10 cellular contexts compared by ENCODE assay signal in genomic region chr3:116037954-116038911, GRCh38.
DNase-seq lines count a peak whose midpoint lies in the region; ATAC-seq and TF ChIP-seq lines count a peak whose summit lies in the region.
"Had no signal": no experiment of that assay in that cellular context is flagged by ENCODE, and none has a peak within 500 bp of the region (broad histone marks: within the 10 kb centered on the region; RNA-seq: fewer than 3 reads in every experiment).

No MANE protein-coding gene starts in this region.

- H2AFZ ChIP-seq in MM.1S (ENCODE audit: low read length), result no peak overlapping the region
- no peak overlapping the region for H2AFZ ChIP-seq in PC-9

- H3F3A ChIP-seq in MM.1S (ENCODE audit: insufficient read depth, low read length) (no peaks in the 10 kb centered on the region), PC-9 (ENCODE audit: insufficient read depth, low read depth) (no peaks in the 10 kb centered on the region)

- H3K79me2 ChIP-seq in MM.1S (ENCODE audit: low read length) (no peaks in the 10 kb centered on the region), PC-9 (ENCODE audit: low read depth) (no peaks in the 10 kb centered on the region)

- H3K4me2 ChIP-seq in MM.1S (ENCODE audit: low read depth, low read length) (0 out of 2 replicates have a peak overlapping the region, but pooled peaks have one; percentile 20), PC-9 (no peak overlapping the region)

- H3K9me2 ChIP-seq in MM.1S (replicated peaks; ENCODE audit: insufficient read depth, low read length), result no peaks in the 10 kb centered on the region
- no peaks in the 10 kb centered on the region for H3K9me2 ChIP-seq in PC-9 (ENCODE audit: insufficient read depth)

- ATAC-seq in GM18909 (IDR thresholded peaks at IDR 0.05; ENCODE audit: poor library complexity, unreplicated experiment), result peak; percentile 98
- ATAC-seq in HG02763 (IDR thresholded peaks at IDR 0.05; ENCODE audit: unreplicated experiment), result peak; percentile 99

- H3K4me3 ChIP-seq in MM.1S (ENCODE audit: low read length) (no peak overlapping the region), PC-9 (no peak overlapping the region)
- H3K4me3 ChIP-seq: upper lobe of left lung had no signal

- H3K36me3 ChIP-seq in MM.1S (replicated peaks; ENCODE audit: insufficient read depth, low read length) (no peaks in the 10 kb centered on the region), PC-9 (ENCODE audit: low read depth) (no peaks in the 10 kb centered on the region)
- H3K36me3 ChIP-seq: upper lobe of left lung had no signal

- H3K9ac ChIP-seq in MM.1S (ENCODE audit: low read length), result no peak overlapping the region

- H4K20me1 ChIP-seq in MM.1S (ENCODE audit: insufficient read depth, low read length) (no peaks in the 10 kb centered on the region), PC-9 (ENCODE audit: insufficient read depth) (no peaks in the 10 kb centered on the region)

- CTCF ChIA-PET in PC-9 (lab: Charles Lee), result no interaction called here

- H3K4me1 ChIP-seq in MM.1S (ENCODE audit: low read length) (no peaks in the 10 kb centered on the region), PC-9 (replicated peaks; ENCODE audit: insufficient read depth) (no peaks in the 10 kb centered on the region)
- H3K4me1 ChIP-seq: upper lobe of left lung had no signal

- H3K27ac ChIP-seq in MM.1S (ENCODE audit: low read length), result no peak overlapping the region
- H3K27ac ChIP-seq in PC-9, result no peak overlapping the region
- H3K27ac ChIP-seq: upper lobe of left lung, VCaP had no signal

- intact Hi-C loops in PC-9 (cut with micrococcal nuclease; ENCODE audit: unreplicated experiment), result no loop called here

- no peaks in the 10 kb centered on the region for H3K27me3 ChIP-seq in MM.1S (replicated peaks; ENCODE audit: insufficient read depth, low read length)
- no peaks in the 10 kb centered on the region for H3K27me3 ChIP-seq in PC-9 (ENCODE audit: insufficient read depth, low read depth)
- H3K27me3 ChIP-seq: upper lobe of left lung had no signal

- no TSS peak for BruUV-seq in PC-9 (replicated peaks; lab: Mats Ljungman, UMichigan)

- TF ChIP-seq CTCF in MM.1S (IDR thresholded peaks at IDR 0.05; ENCODE audit: low read length) (no peak), PC-9 (conservative IDR thresholded peaks at IDR 0.05) (no peak)

- DNase-seq in MM.1S (peak; percentile 15), germinal center (ENCODE audit: low spot score) (peak; percentile 47), PC-9 (no peak), NCI-H226 (no peak)
- DNase-seq in stimulated activated CD4-positive, alpha-beta T cell treated with anti-CD3 and anti-CD28 coated beads, Interleukin-1b, Interleukin-23, amount 100 ng/mL, for 48 hours, result no peak
- DNase-seq in activated CD4-positive, alpha-beta T cell treated with anti-CD3 and anti-CD28 coated beads, Interleukin-2, amount 50 U/mL, for 4 hours, result no peak
- DNase-seq: upper lobe of left lung had no signal

- POLR2A ChIA-PET in PC-9 (lab: Charles Lee; ENCODE audit: unreplicated experiment), result no interaction called here

- H3K9me3 ChIP-seq in MM.1S (replicated peaks; ENCODE audit: insufficient read depth, low read length) (no peaks in the 10 kb centered on the region), PC-9 (ENCODE audit: insufficient read depth, low read depth) (no peaks in the 10 kb centered on the region)
- H3K9me3 ChIP-seq: upper lobe of left lung had no signal

Comparison
In these comparisons a context has a peak if more than half of its experiments do, and no peak if none do; other contexts are left out.
1. DNase-seq: peak in MM.1S (single experiment) and germinal center (single experiment); none in stimulated activated CD4-positive, alpha-beta T cell treated with anti-CD3 and anti-CD28 coated beads, Interleukin-1b, Interleukin-23, amount 100 ng/mL, for 48 hours (single experiment), PC-9 (0 of 2), activated CD4-positive, alpha-beta T cell treated with anti-CD3 and anti-CD28 coated beads, Interleukin-2, amount 50 U/mL, for 4 hours (0 of 2) and NCI-H226 (single experiment).